ENCODE assay signal across 8 cellular contexts in the genomic region with DNA sequence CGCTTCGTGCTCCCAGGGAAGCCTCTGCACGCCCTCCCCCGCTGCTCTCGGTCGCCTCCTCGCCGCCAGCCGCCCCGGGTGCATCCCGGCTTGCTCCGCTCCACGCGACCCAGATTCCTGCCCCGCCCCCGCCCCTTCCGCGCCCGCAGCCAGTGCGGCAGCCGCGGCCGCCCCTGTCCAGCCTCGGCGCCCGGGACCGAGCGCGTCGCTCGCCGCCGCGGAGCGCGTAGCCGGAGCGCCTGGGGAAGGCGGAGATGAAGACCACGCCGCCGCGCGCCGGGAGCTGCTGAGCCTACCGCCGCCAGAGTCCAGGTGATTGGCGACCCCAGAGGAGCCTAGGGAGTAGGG. TPM values are rescaled to one million over a fixed set of nuclear protein-coding genes. Genes with fewer than 3 reads are reported as not detected.
DNase-seq lines count a peak whose midpoint lies in the region; TF ChIP-seq lines count a peak whose summit lies in the region.

A gene (plus strand): TSS at position 50 of the 348 bp plus-strand sequence. CDS start 27,043 bp downstream, outside the sequence.

- no peak for TF ChIP-seq CTCF in glutamatergic neuron (IDR thresholded peaks at IDR 0.05; ENCODE audit: partially characterized antibody, unreplicated experiment)

- H3K36me3 Mint-ChIP-seq in activated naive CD4-positive, alpha-beta T cell treated with anti-CD3 and anti-CD28 coated beads, Interleukin-2, amount 10 ng/mL, durations not matched to agents 7 days and 5 days, result no peaks in the 10 kb centered on the region
- H3K36me3 Mint-ChIP-seq in glutamatergic neuron (ENCODE audit: unreplicated experiment), result no peaks in the 10 kb centered on the region

- DNase-seq in NCI-H1092 treated with DMSO at 0.1 percent for 48 hours (lab: John Stamatoyannopoulos, UW), result peak; percentile 18
- no peak for DNase-seq in NCI-H1092 (lab: John Stamatoyannopoulos, UW)
- DNase-seq in H4 (ENCODE audit: low spot score), result peak; percentile 51
- DNase-seq in NCI-H146 (lab: John Stamatoyannopoulos, UW), result peak; percentile 57
- peak; percentile 56 for DNase-seq in activated naive CD4-positive, alpha-beta T cell treated with anti-CD3 and anti-CD28 coated beads, Interleukin-2, amount 10 ng/mL, durations not matched to agents 7 days and 5 days
- DNase-seq in glutamatergic neuron, result peak; percentile 83
- DNase-seq in nucleus accumbens (lab: John Stamatoyannopoulos, UW), result peak in 47 of 56 donors; percentile 17 to 86 (median 55)
- no peak for DNase-seq in OCI-M2 (lab: John Stamatoyannopoulos, UW; ENCODE audit: unreplicated experiment)

- CTCF ChIA-PET in activated naive CD4-positive, alpha-beta T cell treated with anti-CD3 and anti-CD28 coated beads, Interleukin-2, amount 10 ng/mL, durations not matched to agents 7 days and 5 days (lab: Charles Lee), result interaction anchor here (1.0 to 2.1 kb wide), 3 partner anchors 11 to 98 kb away, joined by 3 to 10 read pairs (median 3); no protein-coding TSS in a partner anchor

- peak within 1 kb of the TSS; percentile 11 for H3K27ac Mint-ChIP-seq in activated naive CD4-positive, alpha-beta T cell treated with anti-CD3 and anti-CD28 coated beads, Interleukin-2, amount 10 ng/mL, durations not matched to agents 7 days and 5 days
- H3K27ac Mint-ChIP-seq in glutamatergic neuron (ENCODE audit: unreplicated experiment), result no peak within 1 kb of the TSS

- H3K27me3 Mint-ChIP-seq in activated naive CD4-positive, alpha-beta T cell treated with anti-CD3 and anti-CD28 coated beads, Interleukin-2, amount 10 ng/mL, durations not matched to agents 7 days and 5 days, result peaks cover 69% of the 10 kb centered on the region
- peaks cover 25% of the 10 kb centered on the region for H3K27me3 Mint-ChIP-seq in glutamatergic neuron (ENCODE audit: unreplicated experiment)

- H3K4me3 Mint-ChIP-seq in activated naive CD4-positive, alpha-beta T cell treated with anti-CD3 and anti-CD28 coated beads, Interleukin-2, amount 10 ng/mL, durations not matched to agents 7 days and 5 days, result peak within 1 kb of the TSS; percentile 71
- peak within 1 kb of the TSS; percentile 91 for H3K4me3 Mint-ChIP-seq in glutamatergic neuron (ENCODE audit: unreplicated experiment)

- no peaks in the 10 kb centered on the region for H3K9me3 Mint-ChIP-seq in activated naive CD4-positive, alpha-beta T cell treated with anti-CD3 and anti-CD28 coated beads, Interleukin-2, amount 10 ng/mL, durations not matched to agents 7 days and 5 days
- peaks cover 9% of the 10 kb centered on the region for H3K9me3 Mint-ChIP-seq in glutamatergic neuron (ENCODE audit: unreplicated experiment)

- H3K4me1 Mint-ChIP-seq in activated naive CD4-positive, alpha-beta T cell treated with anti-CD3 and anti-CD28 coated beads, Interleukin-2, amount 10 ng/mL, durations not matched to agents 7 days and 5 days, result peaks cover 18% of the 10 kb centered on the region
- H3K4me1 Mint-ChIP-seq in glutamatergic neuron (ENCODE audit: low read depth, unreplicated experiment), result peaks cover 11% of the 10 kb centered on the region

RNA-seq across cellular contexts. Expression of the gene that starts here (rescaled TPM):
- 3.3 and 3.9 TPM in 2 replicates for total RNA-seq in H4 (2014; rRNA removed; shearing (Covaris generic))
- total RNA-seq in glutamatergic neuron (ENCODE audit: unreplicated experiment), result 0.81 TPM

Comparison
In these comparisons a context has a peak if more than half of its experiments do, and no peak if none do; other contexts are left out.
1. DNase-seq: peak in NCI-H1092 treated with DMSO at 0.1 percent for 48 hours (single experiment), H4 (single experiment), NCI-H146 (single experiment), activated naive CD4-positive, alpha-beta T cell treated with anti-CD3 and anti-CD28 coated beads, Interleukin-2, amount 10 ng/mL, durations not matched to agents 7 days and 5 days (single experiment) and nucleus accumbens (47 of 56); none in NCI-H1092 (single experiment) and OCI-M2 (single experiment).
2. Peak in DNase-seq in glutamatergic neuron; RNA of the gene not detected or under 1 TPM.